ENCODE assay signal across 15 cellular contexts in genomic region chr12:108457734-108458361, GRCh38. TPM values are rescaled to one million over a fixed set of nuclear protein-coding genes. Genes with fewer than 3 reads are reported as not detected.
DNase-seq lines count a peak whose midpoint lies in the region; ATAC-seq and TF ChIP-seq lines count a peak whose summit lies in the region.
"Had no signal": no experiment of that assay in that cellular context is flagged by ENCODE, and none has a peak within 500 bp of the region (broad histone marks: within the 10 kb centered on the region; RNA-seq: fewer than 3 reads in every experiment).

No MANE protein-coding gene starts in this region.

- POLR2A ChIA-PET in naive thymus-derived CD4-positive, alpha-beta T cell (lab: Charles Lee), result no interaction called here

- H3K9me3 Mint-ChIP-seq in CD14-positive monocyte (peaks cover 0 to 2% (median 0%) of the 10 kb centered on the region in 7 donors), GM23338 (peaks cover 4% of the 10 kb centered on the region; the same call in 1 of the 3 replicates)
- no peaks in the 10 kb centered on the region for H3K9me3 Mint-ChIP-seq in naive thymus-derived CD4-positive, alpha-beta T cell
- H3K9me3 Mint-ChIP-seq: activated CD4-positive, alpha-beta memory T cell treated with anti-CD3 and anti-CD28 coated beads for 36 hours; activated naive CD8-positive, alpha-beta T cell treated with anti-CD3 and anti-CD28 coated beads, Interleukin-2, amount 50 U/mL, for 24 hours; IgD-negative memory B cell had no signal

- H3K36me3 Mint-ChIP-seq in CD14-positive monocyte (no peaks in the 10 kb centered on the region), GM23338 (ENCODE audit: low read depth) (peaks cover 3% of the 10 kb centered on the region)
- H3K36me3 Mint-ChIP-seq in naive thymus-derived CD4-positive, alpha-beta T cell, result no peaks in the 10 kb centered on the region
- H3K36me3 Mint-ChIP-seq: activated CD4-positive, alpha-beta memory T cell treated with anti-CD3 and anti-CD28 coated beads for 36 hours; IgD-negative memory B cell had no signal

- H3K4me2 ChIP-seq in GM23338, result no peak overlapping the region

- H3K4me3 Mint-ChIP-seq in CD14-positive monocyte (no peak overlapping the region), GM23338 (no peak overlapping the region)
- H3K4me3 Mint-ChIP-seq in naive thymus-derived CD4-positive, alpha-beta T cell, result no peak overlapping the region
- H3K4me3 Mint-ChIP-seq: activated CD4-positive, alpha-beta memory T cell treated with anti-CD3 and anti-CD28 coated beads for 36 hours; activated naive CD8-positive, alpha-beta T cell treated with anti-CD3 and anti-CD28 coated beads, Interleukin-2, amount 50 U/mL, for 24 hours; IgD-negative memory B cell had no signal

- TF ChIP-seq CTCF in CD14-positive monocyte (IDR thresholded peaks at IDR 0.05) (peak; percentile 5), GM23338 (conservative IDR thresholded peaks at IDR 0.05; ENCODE audit: low read depth in 2 of 2) (peak; percentile 23 to 47; a peak in 3 of 4 replicates), brain microvascular endothelial cell (IDR thresholded peaks at IDR 0.05; ENCODE audit: low read depth, low read length, missing control alignments) (peak; percentile 5)

- peak; percentile 81 for ATAC-seq in GM23338
- ATAC-seq in naive thymus-derived CD4-positive, alpha-beta T cell, result no peak
- ATAC-seq: left colon had no signal

- peaks cover 13% of the 10 kb centered on the region; the same call in 1 of the 2 replicates for H3K4me1 ChIP-seq in GM23338 (ENCODE audit: insufficient read depth)
- H3K4me1 ChIP-seq in naive thymus-derived CD4-positive, alpha-beta T cell (ENCODE audit: control insufficient read depth in 2 of 2, insufficient read depth in 2 of 2, low read length in 2 of 2), result no peaks in the 10 kb centered on the region
- H3K4me1 ChIP-seq: SJCRH30, thyroid gland had no signal

- no peaks in the 10 kb centered on the region; the same call in 1 of the 2 replicates for H3K9me2 ChIP-seq in GM23338 (ENCODE audit: insufficient read depth)

- H4K20me1 ChIP-seq in GM23338 (replicated peaks; ENCODE audit: insufficient read depth), result no peaks in the 10 kb centered on the region

- H3K4me1 Mint-ChIP-seq in CD14-positive monocyte (peaks cover 11% of the 10 kb centered on the region), GM23338 (peaks cover 16% of the 10 kb centered on the region)
- no peaks in the 10 kb centered on the region for H3K4me1 Mint-ChIP-seq in naive thymus-derived CD4-positive, alpha-beta T cell
- H3K4me1 Mint-ChIP-seq: activated naive CD8-positive, alpha-beta T cell treated with anti-CD3 and anti-CD28 coated beads, Interleukin-2, amount 50 U/mL, for 24 hours; IgD-negative memory B cell had no signal

- no peak overlapping the region for H3K27ac ChIP-seq in GM23338 (ENCODE audit: low read depth)
- H3K27ac ChIP-seq in brain microvascular endothelial cell, result no peak overlapping the region
- no peak overlapping the region for H3K27ac ChIP-seq in naive thymus-derived CD4-positive, alpha-beta T cell (ENCODE audit: low read depth, low read length)
- H3K27ac ChIP-seq: SJCRH30, thyroid gland had no signal

- in situ Hi-C loops in brain microvascular endothelial cell (cut with HindIII; ENCODE audit: low pct_ligation_motif_present, low sequenced_read_pairs), result no loop called here

- H3K36me3 ChIP-seq in GM23338 (ENCODE audit: insufficient read depth) (no peaks in the 10 kb centered on the region), brain microvascular endothelial cell (replicated peaks) (no peaks in the 10 kb centered on the region)
- no peaks in the 10 kb centered on the region for H3K36me3 ChIP-seq in naive thymus-derived CD4-positive, alpha-beta T cell (ENCODE audit: control insufficient read depth in 2 of 3, insufficient read depth in 3 of 3, low read length in 3 of 3)
- H3K36me3 ChIP-seq: SJCRH30, thyroid gland had no signal

- CTCF ChIA-PET in naive thymus-derived CD4-positive, alpha-beta T cell (lab: Charles Lee), result no interaction called here

- no peaks in the 10 kb centered on the region for H3F3A ChIP-seq in GM23338 (replicated peaks; ENCODE audit: low read depth)

- no peak overlapping the region for H2AFZ ChIP-seq in GM23338

- H3K27me3 Mint-ChIP-seq in CD14-positive monocyte (ENCODE audit: low read depth in 3 of 3) (peaks cover 11 to 16% (median 13%) of the 10 kb centered on the region in 3 donors), GM23338 (ENCODE audit: insufficient read depth, low read depth, poor library complexity) (no peaks in the 10 kb centered on the region)
- peaks cover 3 to 48% (median 35%) of the 10 kb centered on the region in 5 donors for H3K27me3 Mint-ChIP-seq in naive thymus-derived CD4-positive, alpha-beta T cell

- no peaks in the 10 kb centered on the region for H3K27me3 ChIP-seq in GM23338 (ENCODE audit: insufficient read depth)
- no peaks in the 10 kb centered on the region for H3K27me3 ChIP-seq in brain microvascular endothelial cell (replicated peaks)
- H3K27me3 ChIP-seq in naive thymus-derived CD4-positive, alpha-beta T cell (ENCODE audit: control insufficient read depth in 2 of 2, insufficient read depth in 2 of 2, low read length in 2 of 2), result no peaks in the 10 kb centered on the region
- H3K27me3 ChIP-seq: SJCRH30, thyroid gland had no signal

- intact Hi-C loops in CD14-positive monocyte (cut with micrococcal nuclease), result loop anchor here (5.0 to 10.0 kb wide), 2 partner anchors 223 to 226 kb away; no protein-coding TSS in a partner anchor
- intact Hi-C loops in naive thymus-derived CD4-positive, alpha-beta T cell (cut with micrococcal nuclease), result loop anchor here in 1 of 2 donors (2.0 to 5.0 kb wide), 2 partner anchors 395 to 541 kb away; no protein-coding TSS in a partner anchor

- no peaks in the 10 kb centered on the region for H3K9me3 ChIP-seq in naive thymus-derived CD4-positive, alpha-beta T cell (ENCODE audit: control insufficient read depth in 2 of 3, low read length in 3 of 3)
- H3K9me3 ChIP-seq: SJCRH30, thyroid gland had no signal

- H3K79me2 ChIP-seq in GM23338 (replicated peaks; ENCODE audit: insufficient read depth), result no peaks in the 10 kb centered on the region

- no peak overlapping the region for H3K4me3 ChIP-seq in GM23338
- no peak overlapping the region for H3K4me3 ChIP-seq in brain microvascular endothelial cell (ENCODE audit: low read depth, low read length)
- no peak overlapping the region for H3K4me3 ChIP-seq in naive thymus-derived CD4-positive, alpha-beta T cell (ENCODE audit: low read length)
- H3K4me3 ChIP-seq: SJCRH30, thyroid gland had no signal

- H3K27ac Mint-ChIP-seq in CD14-positive monocyte (no peak overlapping the region), GM23338 (no peak overlapping the region)
- no peak overlapping the region for H3K27ac Mint-ChIP-seq in naive thymus-derived CD4-positive, alpha-beta T cell
- H3K27ac Mint-ChIP-seq: activated CD4-positive, alpha-beta memory T cell treated with anti-CD3 and anti-CD28 coated beads for 36 hours; activated naive CD8-positive, alpha-beta T cell treated with anti-CD3 and anti-CD28 coated beads, Interleukin-2, amount 50 U/mL, for 24 hours; IgD-negative memory B cell had no signal

- DNase-seq in CD14-positive monocyte (ENCODE audit: low spot score) (no peak), GM23338 (ENCODE audit: low spot score) (peak; percentile 55), brain microvascular endothelial cell (no peak), myocyte (ENCODE audit: low read depth) (peak; percentile 6), cerebellar cortex (ENCODE audit: low spot score) (no peak), NCI-H2227 (lab: John Stamatoyannopoulos, UW; ENCODE audit: unreplicated experiment) (no peak)
- no peak for DNase-seq in naive thymus-derived CD4-positive, alpha-beta T cell
- DNase-seq: activated CD4-positive, alpha-beta memory T cell treated with anti-CD3 and anti-CD28 coated beads for 36 hours; activated effector memory CD4-positive, alpha-beta T cell treated with anti-CD3 and anti-CD28 coated beads, Interleukin-2, amount 50 U/mL, for 16 hours; activated naive CD8-positive, alpha-beta T cell treated with anti-CD3 and anti-CD28 coated beads, Interleukin-2, amount 50 U/mL, for 24 hours; left colon; stimulated activated naive CD4-positive, alpha-beta T cell treated with Interleukin-2 at 50 U/mL for 16 hours had no signal

TF ChIP-seq in GM23338, 12 proteins besides CTCF, POLR2A, EP300 and RAD21 (continues in another document):
- no peak for TF ChIP-seq ZNF114 (CRISPR knock-in tag; IDR thresholded peaks at IDR 0.05)
- TF ChIP-seq ETS1 (IDR thresholded peaks at IDR 0.05), result no peak
- no peak for TF ChIP-seq NANOG (IDR thresholded peaks at IDR 0.05; ENCODE audit: borderline replicate concordance)
- TF ChIP-seq CREB1 (CRISPR knock-in tag; IDR thresholded peaks at IDR 0.05; ENCODE audit: low read depth), result no peak
- TF ChIP-seq EZH2phosphoT487 (IDR thresholded peaks at IDR 0.05; ENCODE audit: unreplicated experiment), result no peak

RNA-seq across cellular contexts. Expression of gene FICD, which starts 57.2 kb away (rescaled TPM):
- 1 to 10 TPM; 1.6 to 1.9 TPM for polyA plus RNA-seq in CD14-positive monocyte
- 4.9 and 6.0 TPM in 2 replicates for total RNA-seq in GM23338 (2014; rRNA removed; shearing (Covaris generic))
- polyA plus RNA-seq in GM23338 (2016; fragmentation: Nextera tagmentation; extraction: Ambion mirVana), result 5.3 and 7.6 TPM in 2 replicates
- 3.9 and 4.7 TPM in 2 replicates for total RNA-seq in myocyte
- 10.4 TPM for polyA plus RNA-seq in myocyte (2012)
- 1 to 10 TPM; 2.8 to 9.7 (median 6.9) TPM for total RNA-seq in naive thymus-derived CD4-positive, alpha-beta T cell
- 1 to 10 TPM; 1.6 to 2.7 TPM for polyA plus RNA-seq in naive thymus-derived CD4-positive, alpha-beta T cell

Comparison
In these comparisons a context has a peak if more than half of its experiments do, and no peak if none do; other contexts are left out.
1. DNase-seq: peak in GM23338 (single experiment) and myocyte (single experiment); none in CD14-positive monocyte (single experiment), brain microvascular endothelial cell (single experiment), naive thymus-derived CD4-positive, alpha-beta T cell (0 of 9), cerebellar cortex (single experiment) and NCI-H2227 (single experiment).
2. Peak in every context shown above with its lines, with median percentiles within 50 percentile points of each other: CTCF ChIP-seq.